In genomic region chr2:70141754-70142589, GRCh38 we compare ENCODE assay signal across 8 cellular contexts. TPM values are rescaled to one million over a fixed set of nuclear protein-coding genes. Genes with fewer than 3 reads are reported as not detected.
DNase-seq lines count a peak whose midpoint lies in the region; ATAC-seq and TF ChIP-seq lines count a peak whose summit lies in the region.

No MANE protein-coding gene starts in this region.

- in situ Hi-C loops in transverse colon (cut with MboI; ENCODE audit: low pct_ligation_motif_present in 1 of 4, low pct_unique_long_range_greater_than_20kb in 1 of 4, low sequenced_read_pairs in 3 of 4), result loop anchor here (10.0 kb wide), 3 partner anchors 67 to 237 kb away; partner anchors contain the start of gene MXD1 (in 1 of the 4)

- H3K36me3 ChIP-seq in SU-DHL-6 (ENCODE audit: low read length), result no peaks in the 10 kb centered on the region
- H3K36me3 ChIP-seq in transverse colon, result no peaks in the 10 kb centered on the region

- H3K4me1 ChIP-seq in transverse colon, result peaks cover 8 to 20% (median 19%) of the 10 kb centered on the region in 4 donors

- peak overlapping the region; percentile 52 for H3K4me3 ChIP-seq in SU-DHL-6 (ENCODE audit: insufficient read depth, low read length, poor library complexity, severe bottlenecking)
- peak overlapping the region; percentile 38 for H3K4me3 ChIP-seq in lower leg skin (ENCODE audit: low read depth, poor library complexity, severe bottlenecking)
- H3K4me3 ChIP-seq in transverse colon, result peak overlapping the region; percentile 30 to 74 (median 51)

- no peak for TF ChIP-seq CTCF in SU-DHL-6 (IDR thresholded peaks at IDR 0.05; ENCODE audit: insufficient read depth, low read length, poor library complexity, severe bottlenecking)
- TF ChIP-seq CTCF in lower leg skin (IDR thresholded peaks at IDR 0.05), result no peak
- no peak for TF ChIP-seq CTCF in transverse colon (IDR thresholded peaks at IDR 0.05)

- peak overlapping the region; percentile 73 for H3K4me2 ChIP-seq in SU-DHL-6 (ENCODE audit: low read depth, low read length, poor library complexity, severe bottlenecking)

- peak overlapping the region; percentile 73 for H3K9ac ChIP-seq in SU-DHL-6 (ENCODE audit: low read length)

- ATAC-seq in GM19452 (IDR thresholded peaks at IDR 0.05; ENCODE audit: unreplicated experiment) (peak; percentile 35), HG03460 (IDR thresholded peaks at IDR 0.05; ENCODE audit: unreplicated experiment) (peak; percentile 31)

- H3F3A ChIP-seq in SU-DHL-6 (ENCODE audit: insufficient read depth), result peaks cover 16% of the 10 kb centered on the region; the same call in 1 of the 2 replicates

- no peak overlapping the region for H2AFZ ChIP-seq in SU-DHL-6 (ENCODE audit: low read depth, low read length, severe bottlenecking)

- no peak for TF ChIP-seq EP300 in transverse colon (IDR thresholded peaks at IDR 0.05; ENCODE audit: low read depth)

- H3K27ac ChIP-seq in SU-DHL-6 (ENCODE audit: low read depth, low read length), result peak overlapping the region; percentile 68
- H3K27ac ChIP-seq in transverse colon, result peak overlapping the region; percentile 93 to 98 (median 97)

- H3K9me2 ChIP-seq in SU-DHL-6 (replicated peaks; ENCODE audit: insufficient read depth, low read length), result no peaks in the 10 kb centered on the region

- DNase-seq in DMS79 treated with DMSO at 0.1 percent for 48 hours (lab: John Stamatoyannopoulos, UW) (peak; percentile 79), cortex of kidney (lab: John Stamatoyannopoulos, UW) (peak; percentile 76), lower leg skin (ENCODE audit: low spot score in 2 of 2) (no peak), transverse colon (no peak), NAMALWA (ENCODE audit: low spot score) (no peak)

- H4K20me1 ChIP-seq in SU-DHL-6 (ENCODE audit: low read depth, low read length), result no peaks in the 10 kb centered on the region

- TF ChIP-seq POLR2A in lower leg skin (IDR thresholded peaks at IDR 0.05), result peak in 1 of 2 donors; percentile 99
- TF ChIP-seq POLR2A in transverse colon (IDR thresholded peaks at IDR 0.05), result peak; percentile 84

- no peaks in the 10 kb centered on the region for H3K27me3 ChIP-seq in SU-DHL-6 (ENCODE audit: low read length)
- H3K27me3 ChIP-seq in transverse colon, result no peaks in the 10 kb centered on the region

- intact Hi-C loops in lower leg skin (cut with DNase I; ENCODE audit: low total_unique reads), result loop anchor here (2.0 kb wide), 1 partner anchor 227 kb away; the partner anchor contains the start of gene MXD1
- intact Hi-C loops in transverse colon (cut with DNase I; ENCODE audit: low total_unique reads), result loop anchor here (1.0 to 2.0 kb wide), 2 partner anchors 55 to 227 kb away; partner anchors contain the start of genes MXD1 and PCBP1

- no peaks in the 10 kb centered on the region for H3K79me2 ChIP-seq in SU-DHL-6 (ENCODE audit: insufficient read depth, low read length)

- 0 to 2% methylated on average over 24 to 65 of the region's 76 CpGs for WGBS in lower leg skin, 2 donors
- WGBS in transverse colon (ENCODE audit: low coverage in 1 of 2), 2 donors, result 1% methylated on average over 62 of the region's 76 CpGs; no CpG with 5 or more reads in 1 of the 2 donors

- H3K9me3 ChIP-seq in SU-DHL-6 (ENCODE audit: insufficient read depth, low read length), result no peaks in the 10 kb centered on the region
- no peaks in the 10 kb centered on the region for H3K9me3 ChIP-seq in transverse colon

RNA-seq across cellular contexts. Expression of gene C2orf42, which starts 48.8 kb away (rescaled TPM):
- total RNA-seq in lower leg skin (10 to 100 TPM in 3 of 4 donors, 1 to 10 TPM in 1; 2.3 to 18.2 (median 11.8) TPM), transverse colon (10 to 100 TPM in 3 of 4 donors, 1 to 10 TPM in 1; 2.2 to 14.0 (median 11.1) TPM)

RNA-seq across cellular contexts. Expression of gene PCBP1, which starts 54.7 kb away (rescaled TPM):
- total RNA-seq in lower leg skin, result 100 to 1,000 TPM; 148 to 247 (median 186) TPM
- 100 to 1,000 TPM; 103 to 189 (median 149) TPM for total RNA-seq in transverse colon

Comparison
In these comparisons a context has a peak if more than half of its experiments do, and no peak if none do; other contexts are left out.
1. DNase-seq: peak in DMS79 treated with DMSO at 0.1 percent for 48 hours (single experiment) and cortex of kidney (single experiment); none in lower leg skin (0 of 2), transverse colon (single experiment) and NAMALWA (single experiment).
2. Peak in every context shown above with its lines, with median percentiles within 50 percentile points of each other: H3K4me3 ChIP-seq.